In genomic region chr12:46711756-46712155, GRCh38 we compare ENCODE assay signal across 26 cellular contexts.
DNase-seq lines count a peak whose midpoint lies in the region; ATAC-seq and TF ChIP-seq lines count a peak whose summit lies in the region.
"Had no signal": no experiment of that assay in that cellular context is flagged by ENCODE, and none has a peak within 500 bp of the region (broad histone marks: within the 10 kb centered on the region; RNA-seq: fewer than 3 reads in every experiment).

No MANE protein-coding gene starts in this region.

- POLR2A ChIA-PET in activated CD8-positive, alpha-beta T cell treated with anti-CD3 and anti-CD28 coated beads for 36 hours (lab: Charles Lee), result no interaction called here

- CTCF ChIA-PET in activated CD8-positive, alpha-beta T cell treated with anti-CD3 and anti-CD28 coated beads for 36 hours (lab: Charles Lee), result no interaction called here

- no peak overlapping the region for H3K27ac Mint-ChIP-seq in activated CD8-positive, alpha-beta T cell treated with anti-CD3 and anti-CD28 coated beads for 36 hours
- H3K27ac Mint-ChIP-seq: activated B cell treated with CpG ODN at 0.5 μM for 24 hours; activated CD8-positive, alpha-beta memory T cell treated with anti-CD3 and anti-CD28 coated beads, Interleukin-2, amount 10 ng/mL, durations not matched to agents 7 days and 5 days; activated naive CD8-positive, alpha-beta T cell treated with anti-CD3 and anti-CD28 coated beads, Interleukin-2, amount 50 U/mL, for 24 hours; activated T-cell treated with anti-CD3 and anti-CD28 coated beads, Interleukin-2, amount 50 U/mL, for 72 hours; natural killer cell treated with Interleukin-12 subunit alpha and Interleukin-12 subunit beta and Interleukin-15 and Interleukin-18, amount 100 ng/mL, for 72 hours; type B pancreatic cell had no signal

- TF ChIP-seq CTCF in activated CD8-positive, alpha-beta T cell treated with anti-CD3 and anti-CD28 coated beads for 36 hours (IDR thresholded peaks at IDR 0.05), result no peak

- no peaks in the 10 kb centered on the region for H3K4me1 Mint-ChIP-seq in activated T-cell treated with anti-CD3 and anti-CD28 coated beads, Interleukin-2, amount 50 U/mL, for 4 hours (ENCODE audit: low read depth)
- H3K4me1 Mint-ChIP-seq in activated CD8-positive, alpha-beta T cell treated with anti-CD3 and anti-CD28 coated beads for 36 hours (ENCODE audit: low read depth), result no peaks in the 10 kb centered on the region
- H3K4me1 Mint-ChIP-seq: activated B cell treated with CpG ODN at 0.5 μM for 24 hours; activated CD8-positive, alpha-beta memory T cell treated with anti-CD3 and anti-CD28 coated beads, Interleukin-2, amount 10 ng/mL, durations not matched to agents 7 days and 5 days; activated naive CD8-positive, alpha-beta T cell treated with anti-CD3 and anti-CD28 coated beads, Interleukin-2, amount 50 U/mL, for 24 hours had no signal

- H3K27me3 Mint-ChIP-seq in activated T-cell treated with anti-CD3 and anti-CD28 coated beads, Interleukin-2, amount 50 U/mL, for 4 hours (ENCODE audit: low read depth), result peaks cover 1% of the 10 kb centered on the region
- no peaks in the 10 kb centered on the region for H3K27me3 Mint-ChIP-seq in activated CD8-positive, alpha-beta T cell treated with anti-CD3 and anti-CD28 coated beads for 36 hours
- H3K27me3 Mint-ChIP-seq: activated B cell treated with CpG ODN at 0.5 μM for 24 hours; activated naive CD8-positive, alpha-beta T cell treated with anti-CD3 and anti-CD28 coated beads, Interleukin-2, amount 50 U/mL, for 24 hours; type B pancreatic cell had no signal

- no peaks in the 10 kb centered on the region for H3K36me3 Mint-ChIP-seq in activated T-cell treated with anti-CD3 and anti-CD28 coated beads, Interleukin-2, amount 50 U/mL, for 4 hours (ENCODE audit: insufficient read depth)
- H3K36me3 Mint-ChIP-seq in activated CD8-positive, alpha-beta T cell treated with anti-CD3 and anti-CD28 coated beads for 36 hours (ENCODE audit: low read depth), result no peaks in the 10 kb centered on the region
- H3K36me3 Mint-ChIP-seq: activated CD8-positive, alpha-beta memory T cell treated with anti-CD3 and anti-CD28 coated beads, Interleukin-2, amount 10 ng/mL, durations not matched to agents 7 days and 5 days; natural killer cell treated with Interleukin-12 subunit alpha and Interleukin-12 subunit beta and Interleukin-15 and Interleukin-18, amount 100 ng/mL, for 72 hours; type B pancreatic cell had no signal

- H3K4me3 Mint-ChIP-seq in activated T-cell treated with anti-CD3 and anti-CD28 coated beads, Interleukin-2, amount 50 U/mL, for 4 hours, result no peak overlapping the region
- H3K4me3 Mint-ChIP-seq in activated CD8-positive, alpha-beta T cell treated with anti-CD3 and anti-CD28 coated beads for 36 hours, result no peak overlapping the region
- H3K4me3 Mint-ChIP-seq: activated B cell treated with CpG ODN at 0.5 μM for 24 hours; activated CD8-positive, alpha-beta memory T cell treated with anti-CD3 and anti-CD28 coated beads, Interleukin-2, amount 10 ng/mL, durations not matched to agents 7 days and 5 days; activated naive CD8-positive, alpha-beta T cell treated with anti-CD3 and anti-CD28 coated beads, Interleukin-2, amount 50 U/mL, for 24 hours; activated T-cell treated with anti-CD3 and anti-CD28 coated beads, Interleukin-2, amount 50 U/mL, for 72 hours; natural killer cell treated with Interleukin-12 subunit alpha and Interleukin-12 subunit beta and Interleukin-15 and Interleukin-18, amount 100 ng/mL, for 72 hours; type B pancreatic cell had no signal

- DNase-seq in ELR (ENCODE audit: low read depth) (peak; percentile 15), NCI-H1048 (lab: John Stamatoyannopoulos, UW) (peak; percentile 17), dedifferentiated amniotic fluid mesenchymal stem cell (ENCODE audit: extremely low spot score) (peak; percentile 59), iris pigment epithelial cell (ENCODE audit: low read depth) (peak; percentile 11), anterior cingulate cortex (lab: John Stamatoyannopoulos, UW) (no peak)
- DNase-seq in stimulated activated CD4-positive, alpha-beta T cell treated with anti-CD3 and anti-CD28 coated beads, Interleukin-2, amount 100 ng/mL, for 48 hours, result no peak
- no peak for DNase-seq in activated T-cell treated with anti-CD3 and anti-CD28 coated beads, Interleukin-2, amount 50 U/mL, for 4 hours
- DNase-seq in activated CD8-positive, alpha-beta T cell treated with anti-CD3 and anti-CD28 coated beads for 36 hours, result no peak
- DNase-seq: ACHN; activated B cell treated with CpG ODN at 0.5 μM for 24 hours; activated CD4-positive, alpha-beta T cell treated with anti-CD3 and anti-CD28 coated beads, Interleukin-2, amount 50 U/mL, for 1 hour; activated CD8-positive, alpha-beta memory T cell treated with anti-CD3 and anti-CD28 coated beads, Interleukin-2, amount 10 ng/mL, durations not matched to agents 7 days and 5 days; activated naive CD4-positive, alpha-beta T cell; activated naive CD8-positive, alpha-beta T cell treated with anti-CD3 and anti-CD28 coated beads, Interleukin-2, amount 50 U/mL, for 24 hours; activated T-cell treated with anti-CD3 and anti-CD28 coated beads, Interleukin-2, amount 50 U/mL, for 72 hours; C1 segment of cervical spinal cord; DMS153; effector CD4-positive, alpha-beta T cell; GOT3; NCI-H1417; NCI-H2029 treated with DMSO at 0.1 percent for 48 hours; NCI-H524 treated with DMSO at 0.1 percent for 48 hours; NK-92 treated with Interleukin-12 subunit alpha and Interleukin-12 subunit beta, amount 100 ng/mL, for 24 hours; stimulated activated naive CD4-positive, alpha-beta T cell had no signal

- H3K9me3 Mint-ChIP-seq in activated T-cell treated with anti-CD3 and anti-CD28 coated beads, Interleukin-2, amount 50 U/mL, for 4 hours, result no peaks in the 10 kb centered on the region
- peaks cover 4% of the 10 kb centered on the region for H3K9me3 Mint-ChIP-seq in activated CD8-positive, alpha-beta T cell treated with anti-CD3 and anti-CD28 coated beads for 36 hours
- H3K9me3 Mint-ChIP-seq: type B pancreatic cell had no signal

- intact Hi-C loops in activated CD8-positive, alpha-beta T cell treated with anti-CD3 and anti-CD28 coated beads for 36 hours (cut with micrococcal nuclease), result no loop called here

- no peak for ATAC-seq in activated T-cell treated with anti-CD3 and anti-CD28 coated beads, Interleukin-2, amount 50 U/mL, for 4 hours
- no peak for ATAC-seq in activated CD8-positive, alpha-beta T cell treated with anti-CD3 and anti-CD28 coated beads for 36 hours
- ATAC-seq: activated CD8-positive, alpha-beta memory T cell treated with anti-CD3 and anti-CD28 coated beads, Interleukin-2, amount 10 ng/mL, durations not matched to agents 7 days and 5 days; activated naive CD8-positive, alpha-beta T cell treated with anti-CD3 and anti-CD28 coated beads, Interleukin-2, amount 50 U/mL, for 24 hours; activated T-cell treated with anti-CD3 and anti-CD28 coated beads, Interleukin-2, amount 50 U/mL, for 72 hours; natural killer cell treated with Interleukin-12 subunit alpha and Interleukin-12 subunit beta and Interleukin-15 and Interleukin-18, amount 100 ng/mL, for 72 hours had no signal

Comparison
In these comparisons a context has a peak if more than half of its experiments do, and no peak if none do; other contexts are left out.
1. DNase-seq: peak in ELR (single experiment), NCI-H1048 (single experiment), dedifferentiated amniotic fluid mesenchymal stem cell (single experiment) and iris pigment epithelial cell (single experiment); none in stimulated activated CD4-positive, alpha-beta T cell treated with anti-CD3 and anti-CD28 coated beads, Interleukin-2, amount 100 ng/mL, for 48 hours (0 of 2), activated T-cell treated with anti-CD3 and anti-CD28 coated beads, Interleukin-2, amount 50 U/mL, for 4 hours (single experiment), anterior cingulate cortex (0 of 58) and activated CD8-positive, alpha-beta T cell treated with anti-CD3 and anti-CD28 coated beads for 36 hours (single experiment).